Comparison of ENCODE assay signal across 1 cellular context in genomic region chr1:145992958-145993617, GRCh38.
TF ChIP-seq lines count a peak whose summit lies in the region.

No MANE protein-coding gene starts in this region.

TF ChIP-seq in GM23338, 12 proteins besides CTCF, POLR2A, EP300 and RAD21 (continued from another document):
- TF ChIP-seq ZNF462 (CRISPR knock-in tag; IDR thresholded peaks at IDR 0.05) (no peak), EZH2 (IDR thresholded peaks at IDR 0.05; ENCODE audit: low read depth, unreplicated experiment) (no peak), ETS1 (IDR thresholded peaks at IDR 0.05) (no peak)
TF ChIP-seq in GM23338: peak in this region for 0.
